Comparison of ENCODE assay signal across 18 cellular contexts in genomic region chr7:107138696-107139420, GRCh38.
"Had no signal": no experiment of that assay in that cellular context is flagged by ENCODE, and none has a peak within 500 bp of the region (broad histone marks: within the 10 kb centered on the region; RNA-seq: fewer than 3 reads in every experiment).

No MANE protein-coding gene starts in this region.

- H3K27ac ChIP-seq: colonic mucosa, esophagus squamous epithelium, heart left ventricle, left ventricle myocardium inferior, psoas muscle, right lobe of liver, testis had no signal

- H3K4me1 ChIP-seq: colonic mucosa, esophagus squamous epithelium, heart left ventricle, left ventricle myocardium inferior, psoas muscle, right lobe of liver, testis had no signal

- ATAC-seq: activated T-helper 17 cell treated with anti-CD3 and anti-CD28 coated beads, Interleukin-2, amount 50 U/mL, for 72 hours; heart left ventricle; natural killer cell treated with Interleukin-12 subunit alpha and Interleukin-12 subunit beta and Interleukin-15 and Interleukin-18, amount 100 ng/mL, for 72 hours; psoas muscle; right lobe of liver; stimulated activated naive CD8-positive, alpha-beta T cell treated with anti-CD3 and anti-CD28 coated beads, Interleukin-15, Interleukin-2, amounts not matched to agents 100 U/mL and 50 U/mL, for 24 hours; T-helper 17 cell had no signal

- H3K4me3 Mint-ChIP-seq: activated CD4-positive, alpha-beta T cell treated with anti-CD3 and anti-CD28 coated beads, Interleukin-2, amount 10 ng/mL, durations not matched to agents 7 days and 5 days; activated naive CD4-positive, alpha-beta T cell treated with anti-CD3 and anti-CD28 coated beads, Interleukin-2, amount 10 ng/mL, durations not matched to agents 7 days and 5 days; activated T-helper 17 cell treated with anti-CD3 and anti-CD28 coated beads, Interleukin-2, amount 50 U/mL, for 72 hours; memory B cell; natural killer cell treated with Interleukin-12 subunit alpha and Interleukin-12 subunit beta and Interleukin-15 and Interleukin-18, amount 100 ng/mL, for 72 hours; T-helper 17 cell had no signal

- H3K27me3 Mint-ChIP-seq: activated T-helper 17 cell treated with anti-CD3 and anti-CD28 coated beads, Interleukin-2, amount 50 U/mL, for 72 hours had no signal

- DNase-seq: activated CD4-positive, alpha-beta T cell treated with anti-CD3 and anti-CD28 coated beads, Interleukin-2, amount 10 ng/mL, durations not matched to agents 7 days and 5 days; activated CD4-positive, CD25-positive, alpha-beta regulatory T cell; activated CD8-positive, alpha-beta memory T cell treated with anti-CD3 and anti-CD28 coated beads for 24 hours; activated naive CD4-positive, alpha-beta T cell treated with anti-CD3 and anti-CD28 coated beads, Interleukin-2, amount 10 ng/mL, durations not matched to agents 7 days and 5 days; amygdala; colonic mucosa; esophagus squamous epithelium; heart left ventricle; left ventricle myocardium inferior; psoas muscle; right lobe of liver; stimulated activated CD4-positive, alpha-beta T cell treated with anti-CD3 and anti-CD28 coated beads, Interleukin-2, amount 100 ng/mL, for 24 hours; stimulated activated naive CD8-positive, alpha-beta T cell treated with anti-CD3 and anti-CD28 coated beads, Interleukin-15, Interleukin-2, amounts not matched to agents 100 U/mL and 50 U/mL, for 24 hours; T-helper 17 cell; testis had no signal

- H3K36me3 ChIP-seq: colonic mucosa, esophagus squamous epithelium, heart left ventricle, left ventricle myocardium inferior, right lobe of liver had no signal

- H3K36me3 Mint-ChIP-seq: activated naive CD4-positive, alpha-beta T cell treated with anti-CD3 and anti-CD28 coated beads, Interleukin-2, amount 10 ng/mL, durations not matched to agents 7 days and 5 days; memory B cell; natural killer cell treated with Interleukin-12 subunit alpha and Interleukin-12 subunit beta and Interleukin-15 and Interleukin-18, amount 100 ng/mL, for 72 hours had no signal

- H3K4me3 ChIP-seq: colonic mucosa, esophagus squamous epithelium, heart left ventricle, left ventricle myocardium inferior, psoas muscle, right lobe of liver, testis had no signal

- H3K9me3 Mint-ChIP-seq: activated CD4-positive, alpha-beta T cell treated with anti-CD3 and anti-CD28 coated beads, Interleukin-2, amount 10 ng/mL, durations not matched to agents 7 days and 5 days; activated naive CD4-positive, alpha-beta T cell treated with anti-CD3 and anti-CD28 coated beads, Interleukin-2, amount 10 ng/mL, durations not matched to agents 7 days and 5 days; activated T-helper 17 cell treated with anti-CD3 and anti-CD28 coated beads, Interleukin-2, amount 50 U/mL, for 72 hours; memory B cell; natural killer cell treated with Interleukin-12 subunit alpha and Interleukin-12 subunit beta and Interleukin-15 and Interleukin-18, amount 100 ng/mL, for 72 hours had no signal

- H3K9me3 ChIP-seq: colonic mucosa, esophagus squamous epithelium, right lobe of liver, testis had no signal

- H3K27me3 ChIP-seq: colonic mucosa, esophagus squamous epithelium, heart left ventricle, right lobe of liver, testis had no signal

- H3K27ac Mint-ChIP-seq: activated CD4-positive, alpha-beta T cell treated with anti-CD3 and anti-CD28 coated beads, Interleukin-2, amount 10 ng/mL, durations not matched to agents 7 days and 5 days; activated naive CD4-positive, alpha-beta T cell treated with anti-CD3 and anti-CD28 coated beads, Interleukin-2, amount 10 ng/mL, durations not matched to agents 7 days and 5 days; activated T-helper 17 cell treated with anti-CD3 and anti-CD28 coated beads, Interleukin-2, amount 50 U/mL, for 72 hours; memory B cell; natural killer cell treated with Interleukin-12 subunit alpha and Interleukin-12 subunit beta and Interleukin-15 and Interleukin-18, amount 100 ng/mL, for 72 hours; T-helper 17 cell had no signal

- H3K4me1 Mint-ChIP-seq: activated CD4-positive, alpha-beta T cell treated with anti-CD3 and anti-CD28 coated beads, Interleukin-2, amount 10 ng/mL, durations not matched to agents 7 days and 5 days; activated naive CD4-positive, alpha-beta T cell treated with anti-CD3 and anti-CD28 coated beads, Interleukin-2, amount 10 ng/mL, durations not matched to agents 7 days and 5 days; activated T-helper 17 cell treated with anti-CD3 and anti-CD28 coated beads, Interleukin-2, amount 50 U/mL, for 72 hours; memory B cell; T-helper 17 cell had no signal
